8 cellular contexts compared by ENCODE assay signal in genomic region chr6:145633981-145634627, GRCh38.
A peak's percentile ranks its signal among the peaks of the same experiment; 100 is the strongest.
DNase-seq lines count a peak whose midpoint lies in the region; ATAC-seq and TF ChIP-seq lines count a peak whose summit lies in the region.

No MANE protein-coding gene starts in this region.

- intact Hi-C loops in spleen (cut with DNase I; ENCODE audit: low total_unique reads): no loop called here

- no peaks in the 10 kb centered on the region for H3K9me3 ChIP-seq in spleen

- H3K36me3 ChIP-seq in spleen: peaks cover 0 to 9% (median 0%) of the 10 kb centered on the region in 6 donors

- H3K27me3 ChIP-seq in spleen (replicated peaks in 1 of 7): no peaks in the 10 kb centered on the region

- TF ChIP-seq CTCF in 22Rv1 (IDR thresholded peaks at IDR 0.05) (peak; percentile 86), spleen (IDR thresholded peaks at IDR 0.05 in 8 of 11, conservative IDR thresholded peaks at IDR 0.05 in 3 of 11) (peak; percentile 13 to 81 (median 67))

- no peak overlapping the region for H3K27ac ChIP-seq in 22Rv1
- no peak overlapping the region for H3K27ac ChIP-seq in spleen

- TF ChIP-seq POLR2A in spleen (IDR thresholded peaks at IDR 0.05): no peak

- H3K4me3 ChIP-seq in spleen: no peak overlapping the region

- WGBS in spleen, 5 donors: 51 to 57% (median 54%) methylated on average over 11 of the region's 11 CpGs

- ATAC-seq in GM18502 (IDR thresholded peaks at IDR 0.05; ENCODE audit: poor library complexity, unreplicated experiment): peak; percentile 91
- peak; percentile 88 for ATAC-seq in HG02938 (IDR thresholded peaks at IDR 0.05; ENCODE audit: unreplicated experiment)

- H3K4me1 ChIP-seq in spleen: peaks cover 0 to 8% (median 0%) of the 10 kb centered on the region in 6 donors

- DNase-seq in NCI-H1694 treated with DMSO at 0.1 percent for 48 hours (lab: John Stamatoyannopoulos, UW): peak; percentile 8
- DNase-seq in T-helper 9 cell: peak; percentile 83
- peak; percentile 86 for DNase-seq in astrocyte of the hippocampus (ENCODE audit: low read depth, low spot score)
- peak; percentile 33 for DNase-seq in iPS DF 19.7 (ENCODE audit: low read depth, low spot score)
- peak; percentile 91 for DNase-seq in spleen

Comparison
In these comparisons a context has a peak if more than half of its experiments do, and no peak if none do; other contexts are left out.
1. DNase-seq: peak in every context shown above with its lines; median percentile 91 in spleen; 86 in astrocyte of the hippocampus; 83 in T-helper 9 cell; 33 in iPS DF 19.7; 8 in NCI-H1694 treated with DMSO at 0.1 percent for 48 hours.